9 cellular contexts compared by ENCODE assay signal in the genomic region with DNA sequence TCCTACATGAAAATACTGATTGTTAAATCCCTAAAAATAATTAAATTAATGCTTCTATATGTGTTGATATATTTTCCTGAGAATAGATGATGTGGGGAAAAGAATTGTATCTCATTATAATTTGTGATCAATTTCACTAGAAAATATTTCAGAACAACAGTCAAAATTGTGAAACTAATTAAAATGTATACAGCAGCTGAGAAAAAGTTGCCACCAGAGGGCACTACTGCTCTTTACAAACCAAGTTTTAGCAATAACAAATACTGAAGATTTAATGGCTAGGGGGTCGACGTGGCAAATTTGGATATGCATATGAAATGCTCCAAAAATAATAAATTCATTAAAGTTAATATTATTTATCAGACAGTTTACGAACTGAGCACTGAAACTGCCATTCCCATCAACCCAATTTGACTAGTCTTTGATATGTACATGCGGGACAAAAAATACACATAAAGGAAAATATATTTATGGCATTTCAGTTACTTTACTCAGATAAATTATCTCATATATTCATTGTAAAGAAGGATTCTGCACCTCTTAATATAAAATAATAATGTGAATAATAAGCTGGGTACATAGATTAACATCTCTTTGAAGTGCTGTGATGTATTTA.
A peak's percentile ranks its signal among the peaks of the same experiment; 100 is the strongest.
DNase-seq lines count a peak whose midpoint lies in the region; ATAC-seq and TF ChIP-seq lines count a peak whose summit lies in the region.
"Had no signal": no experiment of that assay in that cellular context is flagged by ENCODE, and none has a peak within 500 bp of the region (broad histone marks: within the 10 kb centered on the region; RNA-seq: fewer than 3 reads in every experiment).

No MANE protein-coding gene starts in this region.

- H3K4me3 ChIP-seq in left ventricle myocardium inferior = no peak overlapping the region

- ATAC-seq in left cardiac atrium = no peak
- ATAC-seq in left ventricle myocardium superior = no peak
- ATAC-seq in activated CD8-positive, alpha-beta memory T cell treated with anti-CD3 and anti-CD28 coated beads, Interleukin-2, amount 10 ng/mL, durations not matched to agents 7 days and 5 days = no peak
- ATAC-seq in GM19455 (IDR thresholded peaks at IDR 0.05; ENCODE audit: unreplicated experiment) = no peak
- ATAC-seq in GM18505 (IDR thresholded peaks at IDR 0.05; ENCODE audit: unreplicated experiment) = no peak

- H3K4me3 Mint-ChIP-seq in activated CD8-positive, alpha-beta memory T cell treated with anti-CD3 and anti-CD28 coated beads, Interleukin-2, amount 10 ng/mL, durations not matched to agents 7 days and 5 days = no peak overlapping the region
- H3K4me3 Mint-ChIP-seq: central memory CD8-positive, alpha-beta T cell had no signal

- H3K27me3 Mint-ChIP-seq in activated CD8-positive, alpha-beta memory T cell treated with anti-CD3 and anti-CD28 coated beads, Interleukin-2, amount 10 ng/mL, durations not matched to agents 7 days and 5 days = no peaks in the 10 kb centered on the region
- H3K27me3 Mint-ChIP-seq: central memory CD8-positive, alpha-beta T cell had no signal

- H3K27me3 ChIP-seq in left ventricle myocardium inferior (ENCODE audit: low read depth) = no peaks in the 10 kb centered on the region

- no peaks in the 10 kb centered on the region for H3K4me1 Mint-ChIP-seq in activated CD8-positive, alpha-beta memory T cell treated with anti-CD3 and anti-CD28 coated beads, Interleukin-2, amount 10 ng/mL, durations not matched to agents 7 days and 5 days
- H3K4me1 Mint-ChIP-seq: central memory CD8-positive, alpha-beta T cell had no signal

- CTCF ChIA-PET in activated CD8-positive, alpha-beta memory T cell treated with anti-CD3 and anti-CD28 coated beads, Interleukin-2, amount 10 ng/mL, durations not matched to agents 7 days and 5 days (lab: Charles Lee) = no interaction called here

- H3K27ac Mint-ChIP-seq in activated CD8-positive, alpha-beta memory T cell treated with anti-CD3 and anti-CD28 coated beads, Interleukin-2, amount 10 ng/mL, durations not matched to agents 7 days and 5 days = no peak overlapping the region

- DNase-seq in left cardiac atrium (peak; percentile 24), left ventricle myocardium superior (no peak), NCI-H128 (lab: John Stamatoyannopoulos, UW; ENCODE audit: unreplicated experiment) (peak; percentile 19), left ventricle myocardium inferior (peak; percentile 12)
- peak; percentile 45 for DNase-seq in activated CD8-positive, alpha-beta memory T cell treated with anti-CD3 and anti-CD28 coated beads, Interleukin-2, amount 10 ng/mL, durations not matched to agents 7 days and 5 days
- DNase-seq in stimulated activated CD4-positive, alpha-beta T cell treated with anti-CD3 and anti-CD28 coated beads, Interleukin-2, amount 100 ng/mL, for 24 hours = peak; percentile 26 to 49

- H3K4me1 ChIP-seq in left ventricle myocardium inferior = no peaks in the 10 kb centered on the region

- H3K9me3 ChIP-seq in left ventricle myocardium inferior (replicated peaks) = peaks cover 20% of the 10 kb centered on the region

- peak; percentile 71 for TF ChIP-seq CTCF in left ventricle myocardium inferior (IDR thresholded peaks at IDR 0.05; ENCODE audit: borderline replicate concordance)

- no peaks in the 10 kb centered on the region for H3K36me3 Mint-ChIP-seq in activated CD8-positive, alpha-beta memory T cell treated with anti-CD3 and anti-CD28 coated beads, Interleukin-2, amount 10 ng/mL, durations not matched to agents 7 days and 5 days

- intact Hi-C loops in left cardiac atrium (cut with DNase I) = no loop called here
- intact Hi-C loops in left ventricle myocardium superior (cut with micrococcal nuclease) = no loop called here
- intact Hi-C loops in left ventricle myocardium inferior (cut with micrococcal nuclease) = no loop called here

- TF ChIP-seq POLR2A in GM18505 (IDR thresholded peaks at IDR 0.05; ENCODE audit: borderline replicate concordance, extremely low read depth, insufficient read depth, insufficient read length) = no peak

- peaks cover 2% of the 10 kb centered on the region for H3K9me3 Mint-ChIP-seq in activated CD8-positive, alpha-beta memory T cell treated with anti-CD3 and anti-CD28 coated beads, Interleukin-2, amount 10 ng/mL, durations not matched to agents 7 days and 5 days (ENCODE audit: low read depth)

- no peaks in the 10 kb centered on the region for H3K36me3 ChIP-seq in left ventricle myocardium inferior

- H3K27ac ChIP-seq in left ventricle myocardium inferior (replicated peaks) = no peak overlapping the region
